2 cellular contexts compared by ENCODE assay signal in the genomic region with DNA sequence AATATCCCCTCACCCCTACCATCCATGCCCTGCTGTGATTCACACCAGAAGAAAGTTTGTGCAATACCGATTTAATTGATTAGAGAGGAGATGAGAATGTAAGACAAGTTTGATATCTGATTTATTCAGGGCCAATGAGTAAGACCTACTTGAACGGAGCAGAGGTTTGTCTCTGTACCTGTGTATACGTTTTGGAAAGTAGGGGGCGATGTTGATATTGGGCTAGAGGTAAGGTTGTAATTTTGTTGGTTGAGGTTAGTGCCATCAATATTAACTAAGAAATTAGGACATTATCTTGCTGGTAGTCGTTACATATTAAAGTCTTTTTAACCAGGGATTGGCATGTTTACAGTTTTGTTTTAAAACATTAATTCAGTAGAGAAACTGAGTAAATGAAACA.
TF ChIP-seq lines count a peak whose summit lies in the region.

No MANE protein-coding gene starts in this region.

TF ChIP-seq in IMR-90, 13 proteins besides CTCF, POLR2A, EP300 and RAD21:
- TF ChIP-seq RCOR1 (IDR thresholded peaks at IDR 0.05; ENCODE audit: insufficient replicate concordance, low read length), result no peak
- TF ChIP-seq SMC3 (IDR thresholded peaks at IDR 0.05; ENCODE audit: low read depth, low read length), result no peak
- no peak for TF ChIP-seq RFX5 (IDR thresholded peaks at IDR 0.05; ENCODE audit: low read depth, low read length)
- TF ChIP-seq MAZ (IDR thresholded peaks at IDR 0.05; ENCODE audit: borderline replicate concordance, low read depth, low read length), result no peak

TF ChIP-seq in HepG2, 621 proteins besides CTCF, POLR2A, EP300 and RAD21:
- TF ChIP-seq ZNF282 (IDR thresholded peaks at IDR 0.05; ENCODE audit: partially characterized antibody) (no peak), KAT8 (CRISPR knock-in tag; IDR thresholded peaks at IDR 0.05) (no peak), ZFP62 (CRISPR knock-in tag; IDR thresholded peaks at IDR 0.05) (no peak), STAG1 (CRISPR knock-in tag; IDR thresholded peaks at IDR 0.05) (peak; percentile 59), IRF2 (CRISPR knock-in tag; IDR thresholded peaks at IDR 0.05) (no peak)
